In genomic region chr16:14509055-14509454, GRCh38 we compare ENCODE assay signal across 12 cellular contexts.
DNase-seq lines count a peak whose midpoint lies in the region; ATAC-seq lines count a peak whose summit lies in the region.
"Had no signal": no experiment of that assay in that cellular context is flagged by ENCODE, and none has a peak within 500 bp of the region (broad histone marks: within the 10 kb centered on the region; RNA-seq: fewer than 3 reads in every experiment).

No MANE protein-coding gene starts in this region.

- ATAC-seq in left cardiac atrium (peak; percentile 38 to 75), Right ventricle myocardium inferior (no peak), GM21381 (IDR thresholded peaks at IDR 0.05; ENCODE audit: unreplicated experiment) (no peak)

- intact Hi-C loops in left cardiac atrium (cut with DNase I) (no loop called here), Right ventricle myocardium inferior (cut with DNase I) (no loop called here)

- peak overlapping the region; percentile 25 for H3K27ac ChIP-seq in thymus (ENCODE audit: low read depth)
- H3K27ac ChIP-seq: colonic mucosa had no signal

- 94% methylated on average over 4 of the region's 4 CpGs for WGBS in thymus

- no peak for DNase-seq in left cardiac atrium
- DNase-seq in Right ventricle myocardium inferior (ENCODE audit: missing footprints), result no peak
- peak; percentile 96 for DNase-seq in amniotic epithelial cell (ENCODE audit: low read depth)
- DNase-seq in iris pigment epithelial cell (ENCODE audit: low read depth), result peak; percentile 85
- DNase-seq in NCI-H187 treated with DMSO at 0.1 percent for 48 hours (lab: John Stamatoyannopoulos, UW), result no peak
- no peak for DNase-seq in SIG-M5 treated with dmso at 0.1 percent for 504 hours (lab: John Stamatoyannopoulos, UW; ENCODE audit: unreplicated experiment)
- DNase-seq: activated CD8-positive, alpha-beta memory T cell treated with anti-CD3 and anti-CD28 coated beads for 24 hours; activated naive CD4-positive, alpha-beta T cell treated with anti-CD3 and anti-CD28 coated beads, Interleukin-2, amount 10 ng/mL, durations not matched to agents 7 days and 5 days; colonic mucosa; Kasumi-1 had no signal

- no peak overlapping the region for H3K4me3 ChIP-seq in thymus (ENCODE audit: low read length)
- H3K4me3 ChIP-seq: colonic mucosa had no signal

- H3K36me3 ChIP-seq in thymus (ENCODE audit: control insufficient read depth, insufficient read depth), result no peaks in the 10 kb centered on the region
- H3K36me3 ChIP-seq: colonic mucosa had no signal

- H3K27me3 ChIP-seq in thymus (ENCODE audit: control insufficient read depth, insufficient read depth), result no peaks in the 10 kb centered on the region
- H3K27me3 ChIP-seq: colonic mucosa had no signal

- H3K9me3 ChIP-seq in thymus (ENCODE audit: control insufficient read depth), result no peaks in the 10 kb centered on the region
- H3K9me3 ChIP-seq: colonic mucosa had no signal

- peaks cover 2% of the 10 kb centered on the region for H3K4me1 ChIP-seq in thymus (ENCODE audit: control insufficient read depth, insufficient read depth, low read length)
- H3K4me1 ChIP-seq: colonic mucosa had no signal

Comparison
In these comparisons a context has a peak if more than half of its experiments do, and no peak if none do; other contexts are left out.
1. ATAC-seq: peak in left cardiac atrium (2 of 2); none in Right ventricle myocardium inferior (single experiment) and GM21381 (single experiment).
2. DNase-seq: peak in amniotic epithelial cell (single experiment) and iris pigment epithelial cell (single experiment); none in left cardiac atrium (single experiment), Right ventricle myocardium inferior (single experiment), NCI-H187 treated with DMSO at 0.1 percent for 48 hours (single experiment) and SIG-M5 treated with dmso at 0.1 percent for 504 hours (single experiment).